9 cellular contexts compared by ENCODE assay signal in the genomic region with DNA sequence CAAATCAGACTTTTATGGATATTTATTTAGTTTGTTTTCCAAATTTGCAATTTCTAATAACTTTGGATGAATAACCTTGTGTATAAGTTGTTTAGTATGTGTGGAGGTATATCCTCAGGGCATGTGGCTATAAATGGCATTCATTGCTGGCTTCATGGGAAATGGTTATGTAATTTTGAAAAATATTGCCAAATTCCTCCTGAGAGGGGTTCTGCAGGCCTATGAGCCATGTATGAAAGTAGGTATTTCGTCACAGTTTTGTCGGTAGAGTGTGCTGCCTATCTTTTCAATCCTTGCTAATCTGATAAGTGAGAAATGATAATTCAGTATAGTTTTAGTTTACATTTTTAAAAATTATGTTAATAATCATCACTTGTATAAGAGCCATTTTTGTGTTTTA.
"Had no signal": no experiment of that assay in that cellular context is flagged by ENCODE, and none has a peak within 500 bp of the region (broad histone marks: within the 10 kb centered on the region; RNA-seq: fewer than 3 reads in every experiment).

No MANE protein-coding gene starts in this region.

- H3K9ac ChIP-seq: neural progenitor cell had no signal

- H3K27ac ChIP-seq: gastrocnemius medialis, neural progenitor cell, pancreas had no signal

- DNase-seq: activated CD4-positive, CD25-positive, alpha-beta regulatory T cell; activated effector memory CD4-positive, alpha-beta T cell treated with Interleukin-2 at 50 U/mL for 16 hours; activated T-cell treated with anti-CD3 and anti-CD28 coated beads, Interleukin-2, amount 50 U/mL, for 1 hour; anterior cingulate cortex; gastrocnemius medialis; kidney; pancreas; stimulated activated CD4-positive, alpha-beta T cell treated with anti-CD3 and anti-CD28 coated beads, Interleukin-4, amount 100 ng/mL, for 24 hours had no signal

- H3K9me3 ChIP-seq: gastrocnemius medialis, pancreas had no signal

- H3K36me3 ChIP-seq: gastrocnemius medialis, neural progenitor cell, pancreas had no signal

- H3K4me3 ChIP-seq: gastrocnemius medialis, neural progenitor cell, pancreas had no signal
